In genomic region chr3:111616417-111617105, GRCh38 we compare ENCODE assay signal across 8 cellular contexts.
DNase-seq lines count a peak whose midpoint lies in the region; ATAC-seq and TF ChIP-seq lines count a peak whose summit lies in the region.

No MANE protein-coding gene starts in this region.

- H3K4me3 ChIP-seq in NB4 (ENCODE audit: low read depth, low read length): no peak overlapping the region
- H3K4me3 ChIP-seq in tibial artery: no peak overlapping the region

- no peaks in the 10 kb centered on the region for H3K27me3 ChIP-seq in tibial artery

- H3K9me3 ChIP-seq in tibial artery: no peaks in the 10 kb centered on the region

- H3K36me3 ChIP-seq in tibial artery: no peaks in the 10 kb centered on the region

- POLR2A ChIA-PET in GM10248 (lab: Yijun Ruan, JAX): no interaction called here

- intact Hi-C loops in tibial artery (cut with DNase I; ENCODE audit: low total_unique reads): no loop called here

- TF ChIP-seq CTCF in GM10248 (IDR thresholded peaks at IDR 0.05; ENCODE audit: control extremely low read depth, extremely low read depth, low read depth, missing control alignments): no peak
- no peak for TF ChIP-seq CTCF in NB4 (IDR thresholded peaks at IDR 0.05; ENCODE audit: low read depth, low read length)
- TF ChIP-seq CTCF in tibial artery (IDR thresholded peaks at IDR 0.05): no peak

- no peaks in the 10 kb centered on the region for H3K4me1 ChIP-seq in tibial artery

- peak; percentile 81 for ATAC-seq in GM21737 (IDR thresholded peaks at IDR 0.05; ENCODE audit: unreplicated experiment)

- CTCF ChIA-PET in GM10248 (lab: Yijun Ruan, JAX): interaction anchor here (1.2 to 4.4 kb wide), 6 partner anchors 15 to 51 kb away, joined by 3 to 31 read pairs (median 4); no protein-coding TSS in a partner anchor

- peak; percentile 29 for DNase-seq in GM10248 (ENCODE audit: extremely low spot score)
- DNase-seq in NB4 (ENCODE audit: low read depth): peak; percentile 4
- DNase-seq in activated effector memory CD4-positive, alpha-beta T cell treated with Interleukin-2 at 50 U/mL for 16 hours: peak; percentile 56
- peak; percentile 62 to 68 for DNase-seq in stimulated activated CD4-positive, alpha-beta T cell treated with anti-CD3 and anti-CD28 coated beads, Interleukin-15, amount 100 ng/mL, for 48 hours (ENCODE audit: low read depth in 2 of 2)
- no peak for DNase-seq in tibial artery
- no peak for DNase-seq in erythroblast (lab: John Stamatoyannopoulos, UW)
- DNase-seq in Ammon's horn (ENCODE audit: low spot score): no peak

- TF ChIP-seq POLR2A in NB4 (IDR thresholded peaks at IDR 0.05; ENCODE audit: extremely low read depth, insufficient read length) (no peak), erythroblast (IDR thresholded peaks at IDR 0.05; ENCODE audit: low read length) (no peak)

- no peak overlapping the region for H3K27ac ChIP-seq in tibial artery

Comparison
In these comparisons a context has a peak if more than half of its experiments do, and no peak if none do; other contexts are left out.
1. DNase-seq: peak in GM10248 (single experiment), NB4 (single experiment), activated effector memory CD4-positive, alpha-beta T cell treated with Interleukin-2 at 50 U/mL for 16 hours (single experiment) and stimulated activated CD4-positive, alpha-beta T cell treated with anti-CD3 and anti-CD28 coated beads, Interleukin-15, amount 100 ng/mL, for 48 hours (2 of 2); none in tibial artery (0 of 2), erythroblast (0 of 2) and Ammon's horn (single experiment).